Comparison of ENCODE assay signal across 20 cellular contexts in genomic region chr5:112584781-112585180, GRCh38.
"Had no signal": no experiment of that assay in that cellular context is flagged by ENCODE, and none has a peak within 500 bp of the region (broad histone marks: within the 10 kb centered on the region; RNA-seq: fewer than 3 reads in every experiment).

No MANE protein-coding gene starts in this region.

- H3K27me3 ChIP-seq: pancreas, right lobe of liver, stomach, thyroid gland had no signal

- H3K27me3 Mint-ChIP-seq: progenitor cell of endocrine pancreas, type B pancreatic cell had no signal

- DNase-seq: dermis blood vessel endothelial cell; effector memory CD8-positive, alpha-beta T cell; erythroblast; mammary epithelial cell; natural killer cell; pancreas; right lobe of liver; stimulated activated CD4-positive, alpha-beta T cell treated with anti-CD3 and anti-CD28 coated beads, Interleukin-12 subunit alpha, Interleukin-12 subunit beta, amount 100 ng/mL, for 4 hours; stimulated activated CD4-positive, alpha-beta T cell treated with anti-CD3 and anti-CD28 coated beads, Interleukin-1b, Interleukin-23, amount 100 ng/mL, for 48 hours; stimulated activated CD4-positive, alpha-beta T cell treated with anti-CD3 and anti-CD28 coated beads, Interleukin-4, amount 100 ng/mL, for 1 hour; stimulated activated CD8-positive, alpha-beta memory T cell treated with anti-CD3 and anti-CD28 coated beads, Interleukin-4, amount 100 ng/mL, for 48 hours; stimulated activated naive CD4-positive, alpha-beta T cell treated with Interleukin-2 at 50 U/mL for 16 hours; stomach; thyroid gland had no signal

- H3K9me3 Mint-ChIP-seq: central memory CD8-positive, alpha-beta T cell; effector memory CD8-positive, alpha-beta T cell; natural killer cell had no signal

- H3K27ac Mint-ChIP-seq: effector memory CD8-positive, alpha-beta T cell; natural killer cell; progenitor cell of endocrine pancreas; type B pancreatic cell had no signal

- H3K4me1 ChIP-seq: pancreas, right lobe of liver, stomach, thyroid gland had no signal

- H3K36me3 ChIP-seq: pancreas, right lobe of liver, stomach, thyroid gland had no signal

- H3K36me3 Mint-ChIP-seq: natural killer cell, type B pancreatic cell had no signal

- H3K4me2 ChIP-seq: smooth muscle cell had no signal

- H3K4me3 Mint-ChIP-seq: central memory CD8-positive, alpha-beta T cell; effector memory CD8-positive, alpha-beta T cell; natural killer cell; type B pancreatic cell had no signal

- H3K9me3 ChIP-seq: pancreas, right lobe of liver, stomach, thyroid gland had no signal

- H3K4me3 ChIP-seq: coronary artery, pancreas, right lobe of liver, smooth muscle cell, stomach, thyroid gland had no signal

- H3K27ac ChIP-seq: coronary artery, pancreas, right lobe of liver, stomach, thyroid gland had no signal

- H3K4me1 Mint-ChIP-seq: central memory CD8-positive, alpha-beta T cell had no signal

- ATAC-seq: effector memory CD8-positive, alpha-beta T cell; left lobe of liver; natural killer cell; pancreas; right lobe of liver had no signal
